14 cellular contexts compared by ENCODE assay signal in genomic region chr17:47267354-47267828, GRCh38. TPM values are rescaled to one million over a fixed set of nuclear protein-coding genes. Genes with fewer than 3 reads are reported as not detected.
DNase-seq lines count a peak whose midpoint lies in the region; ATAC-seq and TF ChIP-seq lines count a peak whose summit lies in the region.
"Had no signal": no experiment of that assay in that cellular context is flagged by ENCODE, and none has a peak within 500 bp of the region (broad histone marks: within the 10 kb centered on the region; RNA-seq: fewer than 3 reads in every experiment).

No MANE protein-coding gene starts in this region.

- H3K36me3 Mint-ChIP-seq in effector memory CD8-positive, alpha-beta T cell (ENCODE audit: insufficient read depth): no peaks in the 10 kb centered on the region

- H3K27ac ChIP-seq in ACC112 (ENCODE audit: low read depth, low read length): peak overlapping the region; percentile 99
- peak overlapping the region; percentile 29 to 57 for H3K27ac ChIP-seq in liver (ENCODE audit: low read depth in 1 of 2, low read length in 2 of 2)
- H3K27ac ChIP-seq: cardiac muscle cell had no signal

- H3K27me3 Mint-ChIP-seq in effector memory CD8-positive, alpha-beta T cell: peaks cover 7% of the 10 kb centered on the region in 2 donors

- no peak overlapping the region for H3K4me3 Mint-ChIP-seq in effector memory CD8-positive, alpha-beta T cell
- H3K4me3 Mint-ChIP-seq: naive thymus-derived CD4-positive, alpha-beta T cell had no signal

- H3K4me3 ChIP-seq in ACC112 (ENCODE audit: low read depth, low read length): no peak overlapping the region
- H3K4me3 ChIP-seq in choroid plexus epithelial cell (ENCODE audit: low read depth, low read length): no peak overlapping the region
- H3K4me3 ChIP-seq in liver (ENCODE audit: low read depth in 1 of 3, low read length in 3 of 3): no peak overlapping the region
- H3K4me3 ChIP-seq: cardiac muscle cell, heart right ventricle had no signal

- TF ChIP-seq RAD21 in liver (IDR thresholded peaks at IDR 0.05): peak; percentile 25 to 37

- DNase-seq in LHCN-M2 (ENCODE audit: low read depth): peak; percentile 94
- peak; percentile 91 for DNase-seq in choroid plexus epithelial cell (ENCODE audit: low read depth)
- DNase-seq in head of caudate nucleus: no peak
- no peak for DNase-seq in effector memory CD8-positive, alpha-beta T cell
- DNase-seq in NOMO-1 treated with dmso at 0.1 percent for 144 hours (lab: John Stamatoyannopoulos, UW; ENCODE audit: unreplicated experiment): no peak
- DNase-seq: heart right ventricle; Karpas-422; naive thymus-derived CD4-positive, alpha-beta T cell; NCI-H446 treated with DMSO at 0.1 percent for 48 hours; stimulated activated CD4-positive, alpha-beta T cell treated with anti-CD3 and anti-CD28 coated beads, Interleukin-4, amount 100 ng/mL, for 1 hour had no signal

- H3K36me3 ChIP-seq in ACC112 (ENCODE audit: insufficient read depth, low read length) (no peaks in the 10 kb centered on the region), liver (ENCODE audit: control insufficient read depth in 4 of 4, insufficient read depth in 3 of 4, low read depth in 1 of 4, low read length in 3 of 4) (no peaks in the 10 kb centered on the region)
- H3K36me3 ChIP-seq: cardiac muscle cell, heart right ventricle had no signal

- peaks cover 4% of the 10 kb centered on the region for H3K79me2 ChIP-seq in ACC112 (ENCODE audit: control insufficient read depth, insufficient read depth, low read length, unreplicated experiment)

- H2AFZ ChIP-seq in ACC112 (ENCODE audit: low read length, unreplicated experiment): no peak overlapping the region

- TF ChIP-seq CTCF in choroid plexus epithelial cell (conservative IDR thresholded peaks at IDR 0.05; ENCODE audit: low read depth, low read length) (no peak), liver (IDR thresholded peaks at IDR 0.05; ENCODE audit: low read depth, low read length, missing input control) (no peak)

- H3K27ac Mint-ChIP-seq in effector memory CD8-positive, alpha-beta T cell: no peak overlapping the region
- H3K27ac Mint-ChIP-seq: naive thymus-derived CD4-positive, alpha-beta T cell had no signal

- WGBS in liver: 22% methylated on average over 1 of the region's 1 CpG

- ATAC-seq in effector memory CD8-positive, alpha-beta T cell (replicated peaks): no peak
- no peak for ATAC-seq in GM18907 (IDR thresholded peaks at IDR 0.05; ENCODE audit: unreplicated experiment)
- ATAC-seq: heart right ventricle; naive thymus-derived CD4-positive, alpha-beta T cell had no signal

- H3K9me3 Mint-ChIP-seq in effector memory CD8-positive, alpha-beta T cell: no peaks in the 10 kb centered on the region

- intact Hi-C loops in head of caudate nucleus (cut with DNase I): no loop called here

- H3K4me1 Mint-ChIP-seq in effector memory CD8-positive, alpha-beta T cell (ENCODE audit: low read depth in 2 of 2): no peaks in the 10 kb centered on the region

- H3K9me3 ChIP-seq in liver (ENCODE audit: control insufficient read depth in 4 of 4, low read length in 3 of 4): no peaks in the 10 kb centered on the region

- no peak overlapping the region for H3K9ac ChIP-seq in liver (ENCODE audit: low read depth in 1 of 2, low read length in 2 of 2)

- H3K4me1 ChIP-seq in ACC112 (ENCODE audit: control insufficient read depth, insufficient read depth, low read length, unreplicated experiment): peaks cover 41% of the 10 kb centered on the region
- H3K4me1 ChIP-seq in liver (ENCODE audit: control insufficient read depth in 4 of 4, insufficient read depth in 4 of 4, low read length in 3 of 4): peaks cover 14 to 26% (median 21%) of the 10 kb centered on the region in 4 donors

- no peaks in the 10 kb centered on the region for H3K27me3 ChIP-seq in ACC112 (ENCODE audit: insufficient read depth, low read length)
- no peaks in the 10 kb centered on the region for H3K27me3 ChIP-seq in liver (ENCODE audit: control insufficient read depth in 4 of 4, insufficient read depth in 4 of 4, low read length in 3 of 4)
- H3K27me3 ChIP-seq: cardiac muscle cell, heart right ventricle had no signal

TF ChIP-seq in liver, 16 proteins besides CTCF, POLR2A, EP300 and RAD21:
- TF ChIP-seq FOXA2 (IDR thresholded peaks at IDR 0.05) (peak; percentile 86), SP1 (IDR thresholded peaks at IDR 0.05) (peak; percentile 72), TAF1 (conservative IDR thresholded peaks at IDR 0.05) (no peak), GABPA (IDR thresholded peaks at IDR 0.05 in 1 of 2, conservative IDR thresholded peaks at IDR 0.05 in 1 of 2) (no peak), HNF4G (IDR thresholded peaks at IDR 0.05) (peak; percentile 18), MAX (IDR thresholded peaks at IDR 0.05) (peak; percentile 27), EGR1 (IDR thresholded peaks at IDR 0.05; ENCODE audit: low read depth in 2 of 2) (no peak), ATF3 (IDR thresholded peaks at IDR 0.05) (no peak), REST (IDR thresholded peaks at IDR 0.05) (peak; percentile 51), YY1 (IDR thresholded peaks at IDR 0.05) (peak; percentile 87), ZBTB33 (IDR thresholded peaks at IDR 0.05) (no peak), JUND (IDR thresholded peaks at IDR 0.05) (peak in 1 of 2 donors; percentile 61), FOXA1 (IDR thresholded peaks at IDR 0.05) (peak; percentile 33), NR2F2 (IDR thresholded peaks at IDR 0.05) (no peak), RXRA (IDR thresholded peaks at IDR 0.05) (peak; percentile 98), HNF4A (conservative IDR thresholded peaks at IDR 0.05) (peak; percentile 74 to 80)

RNA-seq across cellular contexts. Expression of gene ITGB3, which starts 13.8 kb away (rescaled TPM):
- total RNA-seq in LHCN-M2 (2014; rRNA removed) (3.8 and 4.5 TPM in 2 replicates), liver (10 to 100 TPM in 1 of 2 donors, 1 to 10 TPM in 1; 4.8 to 33.4 TPM)
- 2.8 TPM for polyA plus RNA-seq in LHCN-M2 (2012)
- polyA plus RNA-seq in liver: 1 to 10 TPM in 1 of 2 donors, under 1 TPM in 1; 0.47 to 2.8 TPM
- polyA plus RNA-seq: naive thymus-derived CD4-positive, alpha-beta T cell had no signal

RNA-seq across cellular contexts. Expression of gene EFCAB13, which starts 56.4 kb away (rescaled TPM):
- total RNA-seq in LHCN-M2 (2014; rRNA removed): 2.9 and 4.3 TPM in 2 replicates
- polyA plus RNA-seq in LHCN-M2 (2012): 0.94 TPM
- 1 to 10 TPM; 2.0 to 2.6 TPM for total RNA-seq in liver
- 1 to 10 TPM in 1 of 2 donors, under 1 TPM in 1; 0.80 to 2.9 TPM for polyA plus RNA-seq in liver

RNA-seq across cellular contexts. Expression of gene MYL4, which starts 58.2 kb away (rescaled TPM):
- total RNA-seq in LHCN-M2 (2014; rRNA removed) (0.69 TPM in 1 of 2 replicates, not detected in the other), liver (100 to 1,000 TPM in 1 of 2 donors, not detected in 1; 215 TPM)
- polyA plus RNA-seq in LHCN-M2 (2012): 7.1 TPM
- polyA plus RNA-seq in liver: under 1 TPM; 0.19 to 0.22 TPM
- total RNA-seq: naive thymus-derived CD4-positive, alpha-beta T cell had no signal
- polyA plus RNA-seq: naive thymus-derived CD4-positive, alpha-beta T cell had no signal

Comparison
In these comparisons a context has a peak if more than half of its experiments do, and no peak if none do; other contexts are left out.
1. DNase-seq: peak in LHCN-M2 (single experiment) and choroid plexus epithelial cell (single experiment); none in head of caudate nucleus (0 of 42), effector memory CD8-positive, alpha-beta T cell (0 of 3) and NOMO-1 treated with dmso at 0.1 percent for 144 hours (single experiment).